In the genomic region with DNA sequence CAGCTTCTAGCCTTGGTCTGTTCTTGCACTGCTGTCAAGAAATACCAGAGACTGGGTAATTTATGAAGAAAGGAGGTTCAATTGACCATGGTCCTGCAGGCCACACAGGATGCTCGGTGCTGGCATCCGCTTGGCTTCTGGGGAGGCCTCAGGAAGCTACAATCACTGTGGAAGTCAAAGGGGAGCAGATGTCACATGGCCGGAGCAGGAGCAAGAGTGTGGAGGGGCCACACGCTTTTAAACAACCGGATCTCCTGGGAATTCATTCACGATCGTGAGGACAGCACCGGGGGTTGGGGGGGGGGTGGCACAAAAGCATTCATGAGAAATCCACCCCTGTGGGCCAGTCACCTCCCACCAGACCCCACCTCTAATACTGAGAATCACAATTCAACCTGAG, we compare ENCODE assay signal across 29 cellular contexts.
"Had no signal": no experiment of that assay in that cellular context is flagged by ENCODE, and none has a peak within 500 bp of the region (broad histone marks: within the 10 kb centered on the region; RNA-seq: fewer than 3 reads in every experiment).

No MANE protein-coding gene starts in this region.

- H3K9me3 ChIP-seq: adrenal gland, body of pancreas had no signal

- H3K36me3 ChIP-seq: adrenal gland, brain microvascular endothelial cell, breast epithelium, WERI-Rb-1 had no signal

- H3K27me3 ChIP-seq: adrenal gland, body of pancreas, brain microvascular endothelial cell had no signal

- DNase-seq: activated CD4-positive, alpha-beta T cell treated with anti-CD3 and anti-CD28 coated beads for 1 hour; activated CD4-positive, alpha-beta T cell treated with anti-CD3 and anti-CD28 coated beads for 36 hours; activated CD4-positive, alpha-beta T cell treated with anti-CD3 and anti-CD28 coated beads for 48 hours; activated CD4-positive, alpha-beta T cell treated with anti-CD3 and anti-CD28 coated beads, Interleukin-2, amount 10 ng/mL, durations not matched to agents 7 days and 5 days; activated CD4-positive, alpha-beta T cell treated with anti-CD3 and anti-CD28 coated beads, Interleukin-2, amount 50 U/mL, for 48 hours; activated CD4-positive, CD25-positive, alpha-beta regulatory T cell; activated CD8-positive, alpha-beta memory T cell treated with anti-CD3 and anti-CD28 coated beads, Interleukin-2, amount 50 U/mL, for 4 hours; activated CD8-positive, alpha-beta T cell treated with anti-CD3 and anti-CD28 coated beads for 36 hours; activated effector memory CD4-positive, alpha-beta T cell treated with anti-CD3 and anti-CD28 coated beads, Interleukin-2, amount 50 U/mL, for 16 hours; activated gamma-delta T cell treated with Interleukin-2 at 50 U/mL for 16 hours; activated naive CD4-positive, alpha-beta T cell; activated naive CD4-positive, alpha-beta T cell treated with anti-CD3 and anti-CD28 coated beads for 36 hours; activated naive CD4-positive, alpha-beta T cell treated with anti-CD3 and anti-CD28 coated beads, Interleukin-2, amount 50 U/mL, for 16 hours; activated naive CD8-positive, alpha-beta T cell treated with anti-CD3 and anti-CD28 coated beads for 36 hours; activated T-cell treated with anti-CD3 and anti-CD28 coated beads for 4 hours; activated T-cell treated with anti-CD3 and anti-CD28 coated beads, Interleukin-2, amount 50 U/mL, for 1 hour; activated T-cell treated with anti-CD3 and anti-CD28 coated beads, Interleukin-2, amount 50 U/mL, for 4 hours; activated T-cell treated with anti-CD3 and anti-CD28 coated beads, Interleukin-2, amount 50 U/mL, for 72 hours; adrenal gland; amniotic stem cell; aorta; body of pancreas; brain microvascular endothelial cell; central memory CD4-positive, alpha-beta T cell; T-helper 1 cell; T-helper 2 cell; T-helper 9 cell; WERI-Rb-1 had no signal

- H3K27ac ChIP-seq: adrenal gland, body of pancreas, brain microvascular endothelial cell, breast epithelium, WERI-Rb-1 had no signal

- H3K4me3 ChIP-seq: adrenal gland, body of pancreas, breast epithelium had no signal

- H3K4me1 ChIP-seq: adrenal gland, body of pancreas, breast epithelium had no signal
